In the genomic region with DNA sequence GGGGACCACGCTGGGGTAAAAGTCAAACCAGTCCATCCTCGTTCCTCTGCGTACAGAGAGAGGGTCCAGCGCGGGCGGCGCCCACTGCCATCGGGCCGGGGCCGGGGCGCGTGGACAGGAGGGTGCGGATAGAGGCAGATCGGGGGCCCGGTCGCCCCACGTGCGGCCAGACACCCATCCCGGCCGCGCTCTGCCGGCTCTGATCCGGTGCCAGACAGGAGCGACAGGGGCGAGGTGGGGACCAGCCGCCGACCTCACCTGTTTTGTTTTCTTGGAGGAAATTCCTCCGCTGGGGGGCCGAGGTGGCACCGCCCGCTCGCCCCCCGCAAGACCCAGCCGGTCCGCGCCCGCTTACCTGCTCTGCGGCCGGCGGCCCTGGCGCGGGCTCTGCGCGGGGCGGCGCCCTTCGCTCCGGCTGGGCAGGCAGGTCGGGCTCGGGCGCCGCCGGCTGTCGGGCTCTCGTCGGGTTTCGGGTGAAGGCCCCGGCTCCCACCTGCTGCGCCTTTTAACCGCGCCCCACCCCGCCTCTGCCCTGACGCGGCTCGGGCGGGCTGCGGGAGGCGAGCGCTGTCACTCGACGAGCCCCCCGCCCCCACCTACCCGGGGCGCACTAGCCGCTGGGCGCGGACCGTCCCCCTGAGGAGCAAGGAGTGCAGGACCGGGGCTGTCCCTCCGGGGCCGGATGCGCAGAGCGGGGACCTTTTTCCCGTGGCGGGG, we compare ENCODE assay signal across 8 cellular contexts. TPM values are rescaled to one million over a fixed set of nuclear protein-coding genes. Genes with fewer than 3 reads are reported as not detected.
DNase-seq lines count a peak whose midpoint lies in the region; TF ChIP-seq lines count a peak whose summit lies in the region.

A gene (minus strand): TSS at position 481 of the 717 bp plus-strand sequence. CDS start 8,839 bp downstream, outside the sequence.

- peak within 1 kb of the TSS; percentile 76 for H3K4me3 Mint-ChIP-seq in activated CD4-positive, alpha-beta T cell treated with anti-CD3 and anti-CD28 coated beads, Interleukin-2, amount 10 ng/mL, durations not matched to agents 7 days and 5 days
- peak within 1 kb of the TSS; percentile 59 for H3K4me3 Mint-ChIP-seq in progenitor cell of endocrine pancreas (ENCODE audit: low read depth)

- 0 to 12% methylated on average over 7 to 12 of the region's 85 CpGs for WGBS in esophagus squamous epithelium, 2 donors

- peak within 1 kb of the TSS; percentile 55 to 74 (median 64) for H3K4me3 ChIP-seq in esophagus squamous epithelium

- peak within 1 kb of the TSS; percentile 84 for H3K27ac Mint-ChIP-seq in activated CD4-positive, alpha-beta T cell treated with anti-CD3 and anti-CD28 coated beads, Interleukin-2, amount 10 ng/mL, durations not matched to agents 7 days and 5 days
- no peak within 1 kb of the TSS for H3K27ac Mint-ChIP-seq in progenitor cell of endocrine pancreas

- CTCF ChIA-PET in activated CD4-positive, alpha-beta T cell treated with anti-CD3 and anti-CD28 coated beads, Interleukin-2, amount 10 ng/mL, durations not matched to agents 7 days and 5 days (lab: Charles Lee), result interaction anchor here (1.2 kb wide), 1 partner anchor 9 kb away, joined by 3 read pairs; no protein-coding TSS in a partner anchor

- peaks cover 2% of the 10 kb centered on the region for H3K36me3 Mint-ChIP-seq in activated CD4-positive, alpha-beta T cell treated with anti-CD3 and anti-CD28 coated beads, Interleukin-2, amount 10 ng/mL, durations not matched to agents 7 days and 5 days (ENCODE audit: low read depth)
- no peaks in the 10 kb centered on the region for H3K36me3 Mint-ChIP-seq in progenitor cell of endocrine pancreas (ENCODE audit: insufficient read depth)

- DNase-seq in GM13977 (ENCODE audit: low spot score), result peak; percentile 69
- DNase-seq in activated CD4-positive, alpha-beta T cell treated with anti-CD3 and anti-CD28 coated beads, Interleukin-2, amount 10 ng/mL, durations not matched to agents 7 days and 5 days, result peak; percentile 27
- DNase-seq in esophagus squamous epithelium (lab: John Stamatoyannopoulos, UW), result no peak
- peak; percentile 25 for DNase-seq in progenitor cell of endocrine pancreas (ENCODE audit: low spot score, unreplicated experiment)
- DNase-seq in inferior parietal cortex (ENCODE audit: extremely low spot score), result no peak
- no peak for DNase-seq in amniotic stem cell (lab: John Stamatoyannopoulos, UW)
- DNase-seq in NCI-H1436 treated with DMSO at 0.1 percent for 48 hours (lab: John Stamatoyannopoulos, UW), result no peak
- DNase-seq in NCI-H1694 (lab: John Stamatoyannopoulos, UW), result no peak

- peaks cover 0 to 12% (median 0%) of the 10 kb centered on the region in 3 donors for H3K36me3 ChIP-seq in esophagus squamous epithelium

- H3K9me3 Mint-ChIP-seq in activated CD4-positive, alpha-beta T cell treated with anti-CD3 and anti-CD28 coated beads, Interleukin-2, amount 10 ng/mL, durations not matched to agents 7 days and 5 days, result no peaks in the 10 kb centered on the region
- no peaks in the 10 kb centered on the region for H3K9me3 Mint-ChIP-seq in progenitor cell of endocrine pancreas (ENCODE audit: low read depth)

- in situ Hi-C loops in GM13977 (cut with MboI; ENCODE audit: low pct_unique_long_range_greater_than_20kb, low sequenced_read_pairs, unreplicated experiment), result no loop called here

- H3K27me3 ChIP-seq in esophagus squamous epithelium, result peaks cover 0 to 55% (median 3%) of the 10 kb centered on the region in 4 donors

- no peak for TF ChIP-seq CTCF in GM13977 (IDR thresholded peaks at IDR 0.05; ENCODE audit: extremely low read depth, insufficient read depth, missing control alignments)
- TF ChIP-seq CTCF in esophagus squamous epithelium (IDR thresholded peaks at IDR 0.05), result peak in 2 of 6 experiments; percentile 19 to 35
- peak; percentile 21 for TF ChIP-seq CTCF in progenitor cell of endocrine pancreas (IDR thresholded peaks at IDR 0.05; ENCODE audit: unreplicated experiment)

- peaks cover 30% of the 10 kb centered on the region for H3K27me3 Mint-ChIP-seq in activated CD4-positive, alpha-beta T cell treated with anti-CD3 and anti-CD28 coated beads, Interleukin-2, amount 10 ng/mL, durations not matched to agents 7 days and 5 days
- H3K27me3 Mint-ChIP-seq in progenitor cell of endocrine pancreas, result peaks cover 57% of the 10 kb centered on the region

- peak within 1 kb of the TSS; percentile 70 to 94 (median 90) for H3K27ac ChIP-seq in esophagus squamous epithelium

- POLR2A ChIA-PET in activated CD4-positive, alpha-beta T cell treated with anti-CD3 and anti-CD28 coated beads, Interleukin-2, amount 10 ng/mL, durations not matched to agents 7 days and 5 days (lab: Charles Lee), result no interaction called here

- H3K4me1 Mint-ChIP-seq in activated CD4-positive, alpha-beta T cell treated with anti-CD3 and anti-CD28 coated beads, Interleukin-2, amount 10 ng/mL, durations not matched to agents 7 days and 5 days, result peaks cover 12% of the 10 kb centered on the region
- peaks cover 3% of the 10 kb centered on the region for H3K4me1 Mint-ChIP-seq in progenitor cell of endocrine pancreas (ENCODE audit: low read depth)

- peaks cover 4 to 31% (median 8%) of the 10 kb centered on the region in 3 donors for H3K4me1 ChIP-seq in esophagus squamous epithelium

- peak in 1 of 4 donors; percentile 18 for TF ChIP-seq POLR2A in esophagus squamous epithelium (IDR thresholded peaks at IDR 0.05)

- intact Hi-C loops in esophagus squamous epithelium (cut with DNase I), result no loop called here

- H3K9me3 ChIP-seq in esophagus squamous epithelium, result no peaks in the 10 kb centered on the region

RNA-seq across cellular contexts. Expression of the gene that starts here (rescaled TPM):
- 1 to 10 TPM; 4.7 to 6.1 TPM for total RNA-seq in activated CD4-positive, alpha-beta T cell treated with anti-CD3 and anti-CD28 coated beads, Interleukin-2, amount 10 ng/mL, durations not matched to agents 7 days and 5 days
- total RNA-seq in esophagus squamous epithelium (100 to 1,000 TPM; 147 to 460 (median 386) TPM), progenitor cell of endocrine pancreas (1.5 and 3.1 TPM in 2 replicates)

Comparison
In these comparisons a context has a peak if more than half of its experiments do, and no peak if none do; other contexts are left out.
1. RNA of the gene that starts here (total RNA-seq): 147 to 460 TPM in esophagus squamous epithelium; 4.7 to 6.1 TPM in activated CD4-positive, alpha-beta T cell treated with anti-CD3 and anti-CD28 coated beads, Interleukin-2, amount 10 ng/mL, durations not matched to agents 7 days and 5 days and 1.5 to 3.1 TPM in progenitor cell of endocrine pancreas; every median in the first group is over 10 times any median in the second.
2. DNase-seq: peak in GM13977 (single experiment), activated CD4-positive, alpha-beta T cell treated with anti-CD3 and anti-CD28 coated beads, Interleukin-2, amount 10 ng/mL, durations not matched to agents 7 days and 5 days (single experiment) and progenitor cell of endocrine pancreas (single experiment); none in esophagus squamous epithelium (single experiment), inferior parietal cortex (single experiment), amniotic stem cell (single experiment), NCI-H1436 treated with DMSO at 0.1 percent for 48 hours (single experiment) and NCI-H1694 (single experiment).